Comparison of ENCODE assay signal across 12 cellular contexts in the genomic region with DNA sequence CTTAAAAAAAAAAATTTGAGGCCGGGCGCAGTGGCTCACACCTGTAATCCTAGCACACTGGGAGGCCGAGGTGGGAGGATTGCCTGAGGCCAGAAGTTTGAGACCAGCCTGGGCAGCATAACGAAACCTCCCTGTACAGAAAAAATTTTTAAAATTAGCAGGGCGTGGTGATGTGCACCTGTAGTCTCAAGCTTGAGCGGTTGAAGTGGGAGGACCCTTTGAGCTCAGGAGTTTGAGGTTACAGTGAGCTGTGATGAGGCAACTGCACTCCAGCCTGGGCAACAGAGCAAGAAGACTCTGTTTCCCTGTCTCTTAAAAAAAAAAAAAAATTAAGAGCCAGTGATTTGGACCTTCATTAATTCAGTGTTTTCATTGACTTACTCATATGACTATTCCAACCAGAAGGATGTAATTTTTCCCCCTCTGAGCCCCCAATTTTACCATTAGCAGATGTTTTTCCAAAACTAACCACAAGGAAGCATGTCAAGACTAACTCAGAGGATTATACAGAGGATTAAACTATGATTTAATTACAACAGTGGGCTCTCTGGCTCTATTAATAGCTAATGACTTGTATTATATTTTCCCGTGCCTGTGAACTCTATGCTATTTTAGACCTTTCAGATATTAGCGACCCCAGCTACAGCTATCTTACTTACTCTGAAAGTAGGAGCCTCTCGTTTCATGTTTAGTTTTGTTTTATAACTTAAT.
DNase-seq lines count a peak whose midpoint lies in the region; ATAC-seq and TF ChIP-seq lines count a peak whose summit lies in the region.
"Had no signal": no experiment of that assay in that cellular context is flagged by ENCODE, and none has a peak within 500 bp of the region (broad histone marks: within the 10 kb centered on the region; RNA-seq: fewer than 3 reads in every experiment).

No MANE protein-coding gene starts in this region.

- H3K9ac ChIP-seq in skeletal muscle tissue (ENCODE audit: low read depth in 1 of 3, low read length in 3 of 3): peak overlapping the region; percentile 47 to 64 (median 52)
- H3K9ac ChIP-seq: parathyroid adenoma had no signal

- peak overlapping the region in 1 of 3 donors; percentile 34 for H3K4me3 ChIP-seq in skeletal muscle tissue (ENCODE audit: low read length in 3 of 3)
- H3K4me3 ChIP-seq in coronary artery: no peak overlapping the region
- H3K4me3 ChIP-seq: MG63 had no signal

- ATAC-seq in activated CD4-positive, alpha-beta T cell treated with anti-CD3 and anti-CD28 coated beads for 36 hours: peak; percentile 26
- ATAC-seq in HG02885 (IDR thresholded peaks at IDR 0.05; ENCODE audit: poor library complexity, unreplicated experiment): peak; percentile 71

- no peaks in the 10 kb centered on the region for H3K9me3 ChIP-seq in skeletal muscle tissue (ENCODE audit: control insufficient read depth in 3 of 3, low read length in 3 of 3)
- H3K9me3 ChIP-seq: MG63 had no signal

- no peaks in the 10 kb centered on the region for H3K27me3 ChIP-seq in skeletal muscle tissue (ENCODE audit: control insufficient read depth in 3 of 3, insufficient read depth in 3 of 3, low read length in 3 of 3)
- H3K27me3 ChIP-seq: MG63 had no signal

- peaks cover 89% of the 10 kb centered on the region for H3K4me1 Mint-ChIP-seq in activated CD4-positive, alpha-beta T cell treated with anti-CD3 and anti-CD28 coated beads for 36 hours
- peaks cover 32% of the 10 kb centered on the region for H3K4me1 Mint-ChIP-seq in activated CD4-positive, alpha-beta T cell treated with anti-CD3 and anti-CD28 coated beads, Interleukin-2, amount 10 ng/mL, durations not matched to agents 24 days and 14 days

- H3K4me3 Mint-ChIP-seq in activated CD4-positive, alpha-beta T cell treated with anti-CD3 and anti-CD28 coated beads for 36 hours: no peak overlapping the region
- no peak overlapping the region for H3K4me3 Mint-ChIP-seq in activated CD4-positive, alpha-beta T cell treated with anti-CD3 and anti-CD28 coated beads, Interleukin-2, amount 10 ng/mL, durations not matched to agents 24 days and 14 days

- H3K9me3 Mint-ChIP-seq in activated CD4-positive, alpha-beta T cell treated with anti-CD3 and anti-CD28 coated beads for 36 hours (ENCODE audit: low read depth): no peaks in the 10 kb centered on the region
- no peaks in the 10 kb centered on the region for H3K9me3 Mint-ChIP-seq in activated CD4-positive, alpha-beta T cell treated with anti-CD3 and anti-CD28 coated beads, Interleukin-2, amount 10 ng/mL, durations not matched to agents 24 days and 14 days

- CTCF ChIA-PET in activated CD4-positive, alpha-beta T cell treated with anti-CD3 and anti-CD28 coated beads for 36 hours (lab: Charles Lee): interaction anchor here (1.5 to 1.6 kb wide), 3 partner anchors 15 to 22 kb away, joined by 3 to 4 read pairs (median 4); no protein-coding TSS in a partner anchor

- POLR2A ChIA-PET in activated CD4-positive, alpha-beta T cell treated with anti-CD3 and anti-CD28 coated beads for 36 hours (lab: Charles Lee): interaction anchor here (0.7 kb wide), 1 partner anchor 73 kb away, joined by 4 read pairs; no protein-coding TSS in a partner anchor

- no peak for TF ChIP-seq CTCF in coronary artery (IDR thresholded peaks at IDR 0.05)

- no peak for DNase-seq in activated CD4-positive, alpha-beta T cell treated with anti-CD3 and anti-CD28 coated beads for 36 hours
- DNase-seq in activated CD4-positive, alpha-beta T cell treated with anti-CD3 and anti-CD28 coated beads, Interleukin-2, amount 10 ng/mL, durations not matched to agents 24 days and 14 days: no peak
- peak; percentile 90 for DNase-seq in NCI-H524 treated with DMSO at 0.1 percent for 48 hours (lab: John Stamatoyannopoulos, UW)
- DNase-seq in T-helper 2 cell: no peak
- no peak for DNase-seq in stimulated activated CD4-positive, alpha-beta T cell treated with anti-CD3 and anti-CD28 coated beads, Interleukin-2, amount 100 ng/mL, for 24 hours
- no peak for DNase-seq in coronary artery (ENCODE audit: low spot score)
- DNase-seq: ACHN, hippocampal formation, MG63 had no signal

- intact Hi-C loops in activated CD4-positive, alpha-beta T cell treated with anti-CD3 and anti-CD28 coated beads for 36 hours (cut with DNase I, micrococcal nuclease): loop anchor here in 1 of 2 experiments (10.0 kb wide), 1 partner anchor 598 kb away; no protein-coding TSS in a partner anchor
- intact Hi-C loops in activated CD4-positive, alpha-beta T cell treated with anti-CD3 and anti-CD28 coated beads, Interleukin-2, amount 10 ng/mL, durations not matched to agents 24 days and 14 days (cut with micrococcal nuclease): loop anchor here (10.0 kb wide), 1 partner anchor 598 kb away; no protein-coding TSS in a partner anchor

- peaks cover 70 to 79% (median 73%) of the 10 kb centered on the region in 3 donors for H3K4me1 ChIP-seq in skeletal muscle tissue (ENCODE audit: control insufficient read depth in 3 of 3, insufficient read depth in 3 of 3, low read length in 3 of 3)

- H3K27ac Mint-ChIP-seq in activated CD4-positive, alpha-beta T cell treated with anti-CD3 and anti-CD28 coated beads for 36 hours: peak overlapping the region; percentile 51
- no peak overlapping the region for H3K27ac Mint-ChIP-seq in activated CD4-positive, alpha-beta T cell treated with anti-CD3 and anti-CD28 coated beads, Interleukin-2, amount 10 ng/mL, durations not matched to agents 24 days and 14 days

- H3K27ac ChIP-seq in skeletal muscle tissue (ENCODE audit: low read depth, low read length) (peak overlapping the region; percentile 86), coronary artery (no peak overlapping the region)
- H3K27ac ChIP-seq: parathyroid adenoma had no signal

- no peaks in the 10 kb centered on the region for H3K36me3 ChIP-seq in skeletal muscle tissue (ENCODE audit: control insufficient read depth in 3 of 3, insufficient read depth in 3 of 3, low read length in 3 of 3)
- H3K36me3 ChIP-seq: MG63 had no signal

- H3K36me3 Mint-ChIP-seq in activated CD4-positive, alpha-beta T cell treated with anti-CD3 and anti-CD28 coated beads for 36 hours (ENCODE audit: low read depth): no peaks in the 10 kb centered on the region
- peaks cover 2% of the 10 kb centered on the region for H3K36me3 Mint-ChIP-seq in activated CD4-positive, alpha-beta T cell treated with anti-CD3 and anti-CD28 coated beads, Interleukin-2, amount 10 ng/mL, durations not matched to agents 24 days and 14 days (ENCODE audit: low read depth)

- no peaks in the 10 kb centered on the region for H3K27me3 Mint-ChIP-seq in activated CD4-positive, alpha-beta T cell treated with anti-CD3 and anti-CD28 coated beads for 36 hours
- H3K27me3 Mint-ChIP-seq in activated CD4-positive, alpha-beta T cell treated with anti-CD3 and anti-CD28 coated beads, Interleukin-2, amount 10 ng/mL, durations not matched to agents 24 days and 14 days: no peaks in the 10 kb centered on the region
